15 cellular contexts compared by ENCODE assay signal in genomic region chr22:37624017-37624365, GRCh38. TPM values are rescaled to one million over a fixed set of nuclear protein-coding genes. Genes with fewer than 3 reads are reported as not detected.
DNase-seq lines count a peak whose midpoint lies in the region; ATAC-seq and TF ChIP-seq lines count a peak whose summit lies in the region.
"Had no signal": no experiment of that assay in that cellular context is flagged by ENCODE, and none has a peak within 500 bp of the region (broad histone marks: within the 10 kb centered on the region; RNA-seq: fewer than 3 reads in every experiment).

No MANE protein-coding gene starts in this region.

- H3K36me3 Mint-ChIP-seq in CD4-positive, alpha-beta memory T cell: peaks cover 3 to 19% of the 10 kb centered on the region in 2 donors

- no peak for DNase-seq in CD4-positive, alpha-beta memory T cell
- DNase-seq in Peyer's patch (peak in 2 of 3 donors; percentile 74 to 81), activated gamma-delta T cell (lab: John Stamatoyannopoulos, UW) (no peak)

- H3K4me3 Mint-ChIP-seq in CD4-positive, alpha-beta memory T cell: no peak overlapping the region

- H3K36me3 ChIP-seq in CD4-positive, alpha-beta memory T cell (ENCODE audit: insufficient read depth, low read length): peaks cover 7% of the 10 kb centered on the region
- H3K36me3 ChIP-seq in Peyer's patch (peaks cover 0 to 64% (median 0%) of the 10 kb centered on the region in 3 donors), neutrophil (peaks cover 55% of the 10 kb centered on the region)

- H3K4me3 ChIP-seq in CD4-positive, alpha-beta memory T cell (ENCODE audit: low read length in 2 of 2): no peak overlapping the region
- H3K4me3 ChIP-seq in Peyer's patch (no peak overlapping the region), neutrophil (ENCODE audit: low read depth in 1 of 2, low read length in 1 of 2) (no peak overlapping the region)
- H3K4me3 ChIP-seq: adrenal gland, gastroesophageal sphincter had no signal

- H3K27me3 ChIP-seq in CD4-positive, alpha-beta memory T cell (ENCODE audit: insufficient read depth, low read length): no peaks in the 10 kb centered on the region
- H3K27me3 ChIP-seq in Peyer's patch: no peaks in the 10 kb centered on the region
- no peaks in the 10 kb centered on the region for H3K27me3 ChIP-seq in neutrophil
- H3K27me3 ChIP-seq: adrenal gland, gastroesophageal sphincter had no signal

- H3K27ac Mint-ChIP-seq in CD4-positive, alpha-beta memory T cell: peak overlapping the region in 5 of 7 donors; percentile 89 to 95 (median 94)

- peaks cover 22 to 60% (median 42%) of the 10 kb centered on the region in 4 donors for H3K4me1 Mint-ChIP-seq in CD4-positive, alpha-beta memory T cell

- TF ChIP-seq CTCF in Peyer's patch (IDR thresholded peaks at IDR 0.05) (no peak), neutrophil (IDR thresholded peaks at IDR 0.05) (no peak)

- peak overlapping the region; percentile 52 for H3K27ac ChIP-seq in CD4-positive, alpha-beta memory T cell (ENCODE audit: low read depth, low read length)
- H3K27ac ChIP-seq in Peyer's patch (peak overlapping the region; percentile 38 to 72 (median 50)), neutrophil (peak overlapping the region; percentile 10)

- peaks cover 58% of the 10 kb centered on the region for H3K4me1 ChIP-seq in CD4-positive, alpha-beta memory T cell (ENCODE audit: insufficient read depth, low read length)
- peaks cover 3 to 41% (median 33%) of the 10 kb centered on the region in 4 donors for H3K4me1 ChIP-seq in Peyer's patch
- peaks cover 17 to 29% of the 10 kb centered on the region in 2 experiments for H3K4me1 ChIP-seq in neutrophil (ENCODE audit: control insufficient read depth in 1 of 2, insufficient read depth in 1 of 2, low read depth in 1 of 2, low read length in 1 of 2)

- H3K27me3 Mint-ChIP-seq in CD4-positive, alpha-beta memory T cell: no peaks in the 10 kb centered on the region
- H3K27me3 Mint-ChIP-seq: stimulated activated naive B cell treated with anti-CD40 and anti-IgM and Interleukin-4, amounts not matched to agents 10 μg/mL and 1 μg/mL and 100 μg/mL, for 72 hours had no signal

- intact Hi-C loops in CD4-positive, alpha-beta memory T cell (cut with micrococcal nuclease): no loop called here

- no peaks in the 10 kb centered on the region for H3K9me3 ChIP-seq in CD4-positive, alpha-beta memory T cell (ENCODE audit: control insufficient read depth in 1 of 2, low read length in 2 of 2)
- H3K9me3 ChIP-seq in Peyer's patch (no peaks in the 10 kb centered on the region), neutrophil (no peaks in the 10 kb centered on the region)
- H3K9me3 ChIP-seq: adrenal gland, gastroesophageal sphincter had no signal

- CTCF ChIA-PET in CD4-positive, alpha-beta memory T cell (lab: Charles Lee; ENCODE audit: partially characterized antibody): interaction anchor here (0.7 to 22.8 kb wide), 7 partner anchors 13 to 57 kb away, joined by 3 to 493 read pairs (median 5); partner anchors contain the start of genes GGA1, PDXP and SH3BP1

- ATAC-seq in esophagus mucosa (peak; percentile 76), GM18868 (IDR thresholded peaks at IDR 0.05; ENCODE audit: unreplicated experiment) (no peak), HG03135 (IDR thresholded peaks at IDR 0.05; ENCODE audit: unreplicated experiment) (no peak), GM21423 (IDR thresholded peaks at IDR 0.05; ENCODE audit: unreplicated experiment) (no peak)

- no peaks in the 10 kb centered on the region for H3K9me3 Mint-ChIP-seq in CD4-positive, alpha-beta memory T cell
- H3K9me3 Mint-ChIP-seq: stimulated activated naive B cell treated with anti-CD40 and anti-IgM and Interleukin-4, amounts not matched to agents 10 μg/mL and 1 μg/mL and 100 μg/mL, for 72 hours had no signal

- POLR2A ChIA-PET in CD4-positive, alpha-beta memory T cell (lab: Charles Lee; ENCODE audit: partially characterized antibody): interaction anchor here (0.7 to 12.8 kb wide), 6 partner anchors 9 to 62 kb away, joined by 3 to 247 read pairs (median 4); partner anchors contain the start of genes NOL12 and SH3BP1

- TF ChIP-seq POLR2A in Peyer's patch (IDR thresholded peaks at IDR 0.05): no peak

RNA-seq across cellular contexts. Expression of gene GGA1, which starts 15.4 kb away (rescaled TPM):
- 100 to 1,000 TPM; 108 to 109 TPM for total RNA-seq in CD4-positive, alpha-beta memory T cell
- 10 to 100 TPM; 16.3 to 26.7 TPM for polyA plus RNA-seq in CD4-positive, alpha-beta memory T cell
- 100 to 1,000 TPM in 3 of 4 donors, 10 to 100 TPM in 1; 67.1 to 189 (median 117) TPM for total RNA-seq in Peyer's patch
- 28.4 TPM for total RNA-seq in esophagus mucosa

RNA-seq across cellular contexts. Expression of gene SH3BP1, which starts 15.5 kb away (rescaled TPM):
- 10 to 100 TPM; 84.0 to 89.2 TPM for total RNA-seq in CD4-positive, alpha-beta memory T cell
- polyA plus RNA-seq in CD4-positive, alpha-beta memory T cell: 10 to 100 TPM; 17.6 to 30.3 TPM
- total RNA-seq in Peyer's patch: 100 to 1,000 TPM in 1 of 4 donors, 10 to 100 TPM in 3; 55.0 to 135 (median 71.8) TPM
- total RNA-seq in esophagus mucosa: 40.2 TPM

RNA-seq across cellular contexts. Expression of gene PDXP, which starts 34.5 kb away (rescaled TPM):
- 1 to 10 TPM; 7.3 to 9.8 TPM for total RNA-seq in CD4-positive, alpha-beta memory T cell
- polyA plus RNA-seq in CD4-positive, alpha-beta memory T cell: 1 to 10 TPM in 1 of 2 donors, under 1 TPM in 1; 0.38 to 7.1 TPM
- total RNA-seq in Peyer's patch (100 to 1,000 TPM in 3 of 4 donors, 10 to 100 TPM in 1; 19.0 to 146 (median 111) TPM), esophagus mucosa (2.5 TPM)

RNA-seq across cellular contexts. Expression of gene LGALS2, which starts 44.1 kb away (rescaled TPM):
- 1 to 10 TPM in 1 of 2 experiments, not detected in 1; 1.0 TPM for total RNA-seq in CD4-positive, alpha-beta memory T cell
- not detected for polyA plus RNA-seq in CD4-positive, alpha-beta memory T cell
- total RNA-seq in Peyer's patch: 100 to 1,000 TPM in 2 of 4 donors, 10 to 100 TPM in 2; 19.8 to 190 (median 92.7) TPM
- total RNA-seq in esophagus mucosa: not detected
- total RNA-seq: gastroesophageal sphincter; kidney epithelial cell; LHCN-M2; osteoblast; T-helper 2 cell treated with Interferon-gamma antibody and Interleukin-4, amounts not matched to agents 100 ng/mL and 5 ng/mL, for 36 hours had no signal

RNA-seq across cellular contexts. Expression of gene LGALS1, which starts 51.4 kb away (rescaled TPM):
- total RNA-seq in CD4-positive, alpha-beta memory T cell: 10 to 100 TPM; 64.8 to 68.7 TPM
- polyA plus RNA-seq in CD4-positive, alpha-beta memory T cell: 100 to 1,000 TPM; 315 to 358 TPM
- total RNA-seq in Peyer's patch (100 to 1,000 TPM in 1 of 4 donors, 10 to 100 TPM in 3; 44.8 to 352 (median 73.5) TPM), esophagus mucosa (55.5 TPM)

Comparison
In these comparisons a context has a peak if more than half of its experiments do, and no peak if none do; other contexts are left out.
1. DNase-seq: peak in Peyer's patch (2 of 3); none in CD4-positive, alpha-beta memory T cell (0 of 5) and activated gamma-delta T cell (single experiment).
2. Peak in every context shown above with its lines, with median percentiles within 50 percentile points of each other: H3K27ac ChIP-seq.